ENCODE assay signal across 23 cellular contexts in genomic region chr17:3981455-3981854, GRCh38. TPM values are rescaled to one million over a fixed set of nuclear protein-coding genes. Genes with fewer than 3 reads are reported as not detected.
A peak's percentile ranks its signal among the peaks of the same experiment; 100 is the strongest.
DNase-seq lines count a peak whose midpoint lies in the region; ATAC-seq and TF ChIP-seq lines count a peak whose summit lies in the region.
"Had no signal": no experiment of that assay in that cellular context is flagged by ENCODE, and none has a peak within 500 bp of the region (broad histone marks: within the 10 kb centered on the region; RNA-seq: fewer than 3 reads in every experiment).

No MANE protein-coding gene starts in this region.

- no peak overlapping the region for H3K18ac ChIP-seq in mesenchymal stem cell (ENCODE audit: low read depth in 1 of 2, low read length in 2 of 2)

- H3K27ac ChIP-seq in left ventricle myocardium inferior (replicated peaks): no peak overlapping the region
- no peak overlapping the region for H3K27ac ChIP-seq in mesenchymal stem cell (ENCODE audit: low read length, poor library complexity, severe bottlenecking)
- no peak overlapping the region for H3K27ac ChIP-seq in smooth muscle cell (ENCODE audit: low read depth)
- no peak overlapping the region for H3K27ac ChIP-seq in sigmoid colon
- no peak overlapping the region for H3K27ac ChIP-seq in esophagus squamous epithelium
- H3K27ac ChIP-seq: breast epithelium, heart left ventricle, psoas muscle had no signal

- H3K4me2 ChIP-seq in mesenchymal stem cell (ENCODE audit: low read length, poor library complexity, severe bottlenecking) (no peak overlapping the region), smooth muscle cell (no peak overlapping the region)

- intact Hi-C loops in left ventricle myocardium superior (cut with micrococcal nuclease) (no loop called here), left ventricle myocardium inferior (cut with micrococcal nuclease) (no loop called here), sigmoid colon (cut with DNase I) (no loop called here), esophagus squamous epithelium (cut with DNase I) (no loop called here)
- intact Hi-C loops in dendritic cell treated with granulocyte-macrophage colony-stimulating factor and Interleukin-4, amounts not matched to agents 40 ng/mL and 50 ng/mL, for 4 days (cut with micrococcal nuclease): no loop called here

- no peaks in the 10 kb centered on the region for H4K20me1 ChIP-seq in smooth muscle cell (ENCODE audit: low read depth)

- no peak overlapping the region for H2AK5ac ChIP-seq in mesenchymal stem cell (ENCODE audit: low read length, severe bottlenecking)

- peak; percentile 17 for DNase-seq in left ventricle myocardium superior
- no peak for DNase-seq in left ventricle myocardium inferior
- no peak for DNase-seq in mesenchymal stem cell
- no peak for DNase-seq in activated T-cell treated with anti-CD3 and anti-CD28 coated beads, Interleukin-2, amount 50 U/mL, for 48 hours
- DNase-seq in smooth muscle cell (lab: John Stamatoyannopoulos, UW; ENCODE audit: unreplicated experiment): no peak
- no peak for DNase-seq in sigmoid colon
- DNase-seq in esophagus squamous epithelium (lab: John Stamatoyannopoulos, UW): no peak
- DNase-seq: activated CD4-positive, alpha-beta T cell treated with anti-CD3 and anti-CD28 coated beads for 4 hours; activated naive CD4-positive, alpha-beta T cell treated with anti-CD3 and anti-CD28 coated beads for 36 hours; CD8-positive, alpha-beta T cell; DMS 273 treated with DMSO at 0.1 percent for 48 hours; effector memory CD4-positive, alpha-beta T cell; EL; erythroblast; NCI-H2029 treated with DMSO at 0.1 percent for 48 hours; nucleus accumbens; stimulated activated naive CD8-positive, alpha-beta T cell treated with anti-CD3 and anti-CD28 coated beads, Interleukin-15, amount 100 ng/mL, for 72 hours; T-cell had no signal

- H3K9me3 ChIP-seq in left ventricle myocardium inferior (replicated peaks): peaks cover 11% of the 10 kb centered on the region
- H3K9me3 ChIP-seq in mesenchymal stem cell (ENCODE audit: control insufficient read depth, low read length): peaks cover 8% of the 10 kb centered on the region
- H3K9me3 ChIP-seq in smooth muscle cell (replicated peaks; ENCODE audit: low read depth): no peaks in the 10 kb centered on the region
- no peaks in the 10 kb centered on the region for H3K9me3 ChIP-seq in sigmoid colon
- H3K9me3 ChIP-seq in esophagus squamous epithelium: peaks cover 0 to 8% (median 0%) of the 10 kb centered on the region in 3 donors
- H3K9me3 ChIP-seq: psoas muscle had no signal

- H3K36me3 ChIP-seq in left ventricle myocardium inferior (no peaks in the 10 kb centered on the region), mesenchymal stem cell (ENCODE audit: control insufficient read depth in 1 of 2, insufficient read depth in 2 of 2, low read depth in 1 of 2, low read length in 2 of 2) (no peaks in the 10 kb centered on the region), smooth muscle cell (ENCODE audit: low read depth) (no peaks in the 10 kb centered on the region), sigmoid colon (no peaks in the 10 kb centered on the region), esophagus squamous epithelium (no peaks in the 10 kb centered on the region)
- H3K36me3 ChIP-seq: breast epithelium, heart left ventricle had no signal

- H2AFZ ChIP-seq in mesenchymal stem cell (ENCODE audit: low read depth, low read length) (no peak overlapping the region), smooth muscle cell (ENCODE audit: low read depth) (no peak overlapping the region)

- no peaks in the 10 kb centered on the region for H3K36me3 Mint-ChIP-seq in dendritic cell treated with granulocyte-macrophage colony-stimulating factor and Interleukin-4, amounts not matched to agents 40 ng/mL and 50 ng/mL, for 4 days (ENCODE audit: low read depth)
- H3K36me3 Mint-ChIP-seq: CD8-positive, alpha-beta T cell; T-cell had no signal

- no peak overlapping the region for H3K4ac ChIP-seq in mesenchymal stem cell (ENCODE audit: low read depth in 1 of 2, low read length in 2 of 2)

- no peak for TF ChIP-seq EP300 in sigmoid colon (IDR thresholded peaks at IDR 0.05)

- TF ChIP-seq CTCF in left ventricle myocardium inferior (IDR thresholded peaks at IDR 0.05; ENCODE audit: borderline replicate concordance) (no peak), smooth muscle cell (IDR thresholded peaks at IDR 0.05; ENCODE audit: borderline replicate concordance, insufficient read depth, poor library complexity, severe bottlenecking) (no peak), sigmoid colon (IDR thresholded peaks at IDR 0.05) (no peak), esophagus squamous epithelium (IDR thresholded peaks at IDR 0.05) (no peak)

- H3K9me3 Mint-ChIP-seq in dendritic cell treated with granulocyte-macrophage colony-stimulating factor and Interleukin-4, amounts not matched to agents 40 ng/mL and 50 ng/mL, for 4 days: no peaks in the 10 kb centered on the region
- H3K9me3 Mint-ChIP-seq: activated naive CD4-positive, alpha-beta T cell treated with anti-CD3 and anti-CD28 coated beads for 36 hours; CD8-positive, alpha-beta T cell; stimulated activated naive CD8-positive, alpha-beta T cell treated with anti-CD3 and anti-CD28 coated beads, Interleukin-15, amount 100 ng/mL, for 72 hours; T-cell had no signal

- no peak overlapping the region for H3K23ac ChIP-seq in mesenchymal stem cell (ENCODE audit: low read length in 2 of 2)

- H4K8ac ChIP-seq in mesenchymal stem cell (ENCODE audit: low read length): peak overlapping the region; percentile 45

- H3K4me3 Mint-ChIP-seq in dendritic cell treated with granulocyte-macrophage colony-stimulating factor and Interleukin-4, amounts not matched to agents 40 ng/mL and 50 ng/mL, for 4 days: no peak overlapping the region
- H3K4me3 Mint-ChIP-seq: activated naive CD4-positive, alpha-beta T cell treated with anti-CD3 and anti-CD28 coated beads for 36 hours; CD8-positive, alpha-beta T cell; stimulated activated naive CD8-positive, alpha-beta T cell treated with anti-CD3 and anti-CD28 coated beads, Interleukin-15, amount 100 ng/mL, for 72 hours; T-cell had no signal

- no peak overlapping the region for H2BK15ac ChIP-seq in mesenchymal stem cell (ENCODE audit: low read depth, poor library complexity, severe bottlenecking)

- H3K27ac Mint-ChIP-seq in dendritic cell treated with granulocyte-macrophage colony-stimulating factor and Interleukin-4, amounts not matched to agents 40 ng/mL and 50 ng/mL, for 4 days: peak overlapping the region; percentile 60
- H3K27ac Mint-ChIP-seq: activated naive CD4-positive, alpha-beta T cell treated with anti-CD3 and anti-CD28 coated beads for 36 hours; CD8-positive, alpha-beta T cell; T-cell had no signal

- H3K4me3 ChIP-seq in left ventricle myocardium inferior: no peak overlapping the region
- no peak overlapping the region for H3K4me3 ChIP-seq in mesenchymal stem cell (ENCODE audit: insufficient read depth in 1 of 2, low read depth in 1 of 2, low read length in 2 of 2)
- no peak overlapping the region for H3K4me3 ChIP-seq in smooth muscle cell
- no peak overlapping the region for H3K4me3 ChIP-seq in sigmoid colon
- no peak overlapping the region for H3K4me3 ChIP-seq in esophagus squamous epithelium
- H3K4me3 ChIP-seq: breast epithelium, heart left ventricle, psoas muscle had no signal

- H3K79me1 ChIP-seq in mesenchymal stem cell (replicated peaks; ENCODE audit: low read length, poor library complexity, severe bottlenecking): no peaks in the 10 kb centered on the region

- no peak overlapping the region for H2BK5ac ChIP-seq in mesenchymal stem cell (ENCODE audit: low read depth, low read length, poor library complexity, severe bottlenecking)

- H2BK120ac ChIP-seq in mesenchymal stem cell (ENCODE audit: low read depth, low read length): no peak overlapping the region

- WGBS in mesenchymal stem cell: 65% methylated on average over 23 of the region's 23 CpGs
- 66% methylated on average over 23 of the region's 23 CpGs for WGBS in smooth muscle cell (ENCODE audit: low lambda C conversion rate)
- WGBS in sigmoid colon, 2 donors: 94 to 96% methylated on average over 23 of the region's 23 CpGs
- WGBS in esophagus squamous epithelium, 2 donors: 77 to 89% methylated on average over 1 to 5 of the region's 23 CpGs

- peaks cover 20% of the 10 kb centered on the region for H3K27me3 Mint-ChIP-seq in dendritic cell treated with granulocyte-macrophage colony-stimulating factor and Interleukin-4, amounts not matched to agents 40 ng/mL and 50 ng/mL, for 4 days

- H3K79me2 ChIP-seq in smooth muscle cell (ENCODE audit: low read depth): no peaks in the 10 kb centered on the region

- TF ChIP-seq POLR2A in sigmoid colon (IDR thresholded peaks at IDR 0.05) (no peak), esophagus squamous epithelium (IDR thresholded peaks at IDR 0.05) (no peak)

- H3K27me3 ChIP-seq in left ventricle myocardium inferior (ENCODE audit: low read depth) (no peaks in the 10 kb centered on the region), mesenchymal stem cell (ENCODE audit: control insufficient read depth in 1 of 2, insufficient read depth in 1 of 2, low read length in 2 of 2) (peaks cover 10 to 31% of the 10 kb centered on the region in 2 experiments), smooth muscle cell (ENCODE audit: low read depth) (no peaks in the 10 kb centered on the region), sigmoid colon (peaks cover 0 to 5% (median 0%) of the 10 kb centered on the region in 3 donors), esophagus squamous epithelium (peaks cover 0 to 25% (median 0%) of the 10 kb centered on the region in 4 donors)
- H3K27me3 ChIP-seq: breast epithelium, heart left ventricle had no signal

- no peak overlapping the region for H3K14ac ChIP-seq in mesenchymal stem cell (ENCODE audit: low read length in 2 of 2)

- H3F3A ChIP-seq in smooth muscle cell (ENCODE audit: low read depth): no peaks in the 10 kb centered on the region

- peaks cover 22% of the 10 kb centered on the region for H3K4me1 Mint-ChIP-seq in dendritic cell treated with granulocyte-macrophage colony-stimulating factor and Interleukin-4, amounts not matched to agents 40 ng/mL and 50 ng/mL, for 4 days (ENCODE audit: low read depth)

- H2BK12ac ChIP-seq in mesenchymal stem cell (ENCODE audit: low read length in 2 of 2): no peak overlapping the region

- H3K4me1 ChIP-seq in left ventricle myocardium inferior (peaks cover 65% of the 10 kb centered on the region), mesenchymal stem cell (ENCODE audit: control insufficient read depth, insufficient read depth, low read depth, low read length) (peaks cover 8% of the 10 kb centered on the region), smooth muscle cell (ENCODE audit: low read depth) (no peaks in the 10 kb centered on the region), sigmoid colon (peaks cover 0 to 9% (median 4%) of the 10 kb centered on the region in 4 donors), esophagus squamous epithelium (peaks cover 13 to 41% (median 14%) of the 10 kb centered on the region in 3 donors)
- H3K4me1 ChIP-seq: breast epithelium had no signal

- no peak for ATAC-seq in left ventricle myocardium superior
- ATAC-seq: CD8-positive, alpha-beta T cell; heart left ventricle; Panc1; psoas muscle; stimulated activated naive CD8-positive, alpha-beta T cell treated with anti-CD3 and anti-CD28 coated beads, Interleukin-15, amount 100 ng/mL, for 72 hours; T-cell had no signal

- no peak overlapping the region for H3K9ac ChIP-seq in mesenchymal stem cell (ENCODE audit: low read length)
- H3K9ac ChIP-seq in smooth muscle cell (ENCODE audit: low read depth): no peak overlapping the region

- H4K91ac ChIP-seq in mesenchymal stem cell (ENCODE audit: low read length): no peak overlapping the region

RNA-seq across cellular contexts. Expression of gene ATP2A3, which starts 17.2 kb away (rescaled TPM):
- 5.8 TPM for total RNA-seq in left ventricle myocardium superior
- total RNA-seq in left ventricle myocardium inferior: 8.6 TPM
- polyA plus RNA-seq in mesenchymal stem cell (2013, experiment 1 of 2): 1.7 TPM
- 1.5 TPM for polyA plus RNA-seq in mesenchymal stem cell (2013, experiment 2 of 2)
- 2.9 and 4.2 TPM in 2 replicates for total RNA-seq in smooth muscle cell
- polyA plus RNA-seq in smooth muscle cell: 4.7 and 7.8 TPM in 2 replicates
- total RNA-seq in sigmoid colon: 10 to 100 TPM in 1 of 4 donors, 1 to 10 TPM in 3; 3.6 to 12.7 (median 5.0) TPM
- 100 to 1,000 TPM in 1 of 3 donors, 10 to 100 TPM in 2; 19.2 to 158 (median 21.6) TPM for polyA plus RNA-seq in sigmoid colon
- total RNA-seq in esophagus squamous epithelium: 1 to 10 TPM; 2.7 to 9.9 (median 5.3) TPM
